Comparison of ENCODE assay signal across 1 cellular context in the genomic region with DNA sequence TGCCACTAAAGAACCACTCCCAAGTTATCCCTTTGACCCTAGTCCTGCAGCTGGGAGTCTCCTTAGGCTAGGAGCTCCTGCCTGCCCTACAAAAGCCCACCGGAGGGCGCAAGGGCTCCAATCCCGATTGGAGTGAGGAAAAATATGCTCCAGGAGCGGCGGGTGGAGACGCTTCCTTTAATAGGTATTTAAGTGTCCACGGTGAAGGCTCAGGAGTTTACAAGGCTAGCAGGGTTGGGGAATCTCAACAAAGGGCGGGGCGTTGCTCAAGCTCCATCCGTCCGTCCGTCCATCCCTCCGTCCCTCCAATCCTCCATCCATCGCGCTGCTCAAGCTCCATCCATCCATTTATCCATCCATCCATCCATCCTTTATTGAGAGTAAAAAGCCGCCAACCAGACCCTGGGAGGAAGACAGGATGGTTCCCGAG.
TF ChIP-seq lines count a peak whose summit lies in the region.

No MANE protein-coding gene starts in this region.

TF ChIP-seq in K562, 482 proteins besides CTCF, POLR2A, EP300 and RAD21:
- TF ChIP-seq HMGN3 (IDR thresholded peaks at IDR 0.05; ENCODE audit: borderline replicate concordance, extremely low read depth, insufficient read length, low read depth, low read length) (no peak), JUND (IDR thresholded peaks at IDR 0.05; ENCODE audit: borderline replicate concordance, low read depth, low read length) (no peak), JUND (tag; IDR thresholded peaks at IDR 0.05; ENCODE audit: borderline replicate concordance, low read depth, low read length) (0 out of 3 replicates have a peak, but pooled peaks have one; percentile 4), MAZ (CRISPR knock-in tag; conservative IDR thresholded peaks at IDR 0.05 in 1 of 2, IDR thresholded peaks at IDR 0.05 in 1 of 2) (peak in 1 of 2 experiments; percentile 37; a peak in 1 of 4 replicates), STAG1 (CRISPR knock-in tag; IDR thresholded peaks at IDR 0.05; ENCODE audit: borderline replicate concordance) (peak; percentile 68; the same call in 1 of the 2 replicates), HEY1 (CRISPR knock-in tag; IDR thresholded peaks at IDR 0.05; ENCODE audit: borderline replicate concordance) (no peak), CTBP1 (IDR thresholded peaks at IDR 0.05; ENCODE audit: borderline replicate concordance) (peak; percentile 97; the same call in 1 of the 2 replicates), SMC3 (conservative IDR thresholded peaks at IDR 0.05; ENCODE audit: insufficient read depth, low read depth, low read length) (peak; percentile 49; the same call in 1 of the 2 replicates), HMG20A (CRISPR knock-in tag; conservative IDR thresholded peaks at IDR 0.05) (no peak), FOXK2 (conservative IDR thresholded peaks at IDR 0.05 in 1 of 2, IDR thresholded peaks at IDR 0.05 in 1 of 2; ENCODE audit: low read depth in 2 of 2) (no peak), SNRNP70 (optimal IDR thresholded peaks at IDR 0.05; ENCODE audit: low read depth, low read length) (no peak), XRCC5 (IDR thresholded peaks at IDR 0.05; ENCODE audit: low read depth, low read length) (0 out of 2 replicates have a peak, but pooled peaks have one; percentile 1), SRF (CRISPR knock-in tag; IDR thresholded peaks at IDR 0.05) (0 out of 4 replicates have a peak, but pooled peaks of 1 of the 2 experiments have one; percentile 31), CBX2 (IDR thresholded peaks at IDR 0.05; ENCODE audit: insufficient read depth, low read length, poor library complexity, severe bottlenecking) (no peak), LEF1 (IDR thresholded peaks at IDR 0.05) (no peak), ZNF431 (CRISPR knock-in tag; IDR thresholded peaks at IDR 0.05) (peak; percentile 75; the same call in 1 of the 2 replicates), RB1 (IDR thresholded peaks at IDR 0.05; ENCODE audit: low read depth) (peak; percentile 60; the same call in 1 of the 2 replicates), HDAC2 (IDR thresholded peaks at IDR 0.05) (no peak)
- TF ChIP-seq, protein P1, sequence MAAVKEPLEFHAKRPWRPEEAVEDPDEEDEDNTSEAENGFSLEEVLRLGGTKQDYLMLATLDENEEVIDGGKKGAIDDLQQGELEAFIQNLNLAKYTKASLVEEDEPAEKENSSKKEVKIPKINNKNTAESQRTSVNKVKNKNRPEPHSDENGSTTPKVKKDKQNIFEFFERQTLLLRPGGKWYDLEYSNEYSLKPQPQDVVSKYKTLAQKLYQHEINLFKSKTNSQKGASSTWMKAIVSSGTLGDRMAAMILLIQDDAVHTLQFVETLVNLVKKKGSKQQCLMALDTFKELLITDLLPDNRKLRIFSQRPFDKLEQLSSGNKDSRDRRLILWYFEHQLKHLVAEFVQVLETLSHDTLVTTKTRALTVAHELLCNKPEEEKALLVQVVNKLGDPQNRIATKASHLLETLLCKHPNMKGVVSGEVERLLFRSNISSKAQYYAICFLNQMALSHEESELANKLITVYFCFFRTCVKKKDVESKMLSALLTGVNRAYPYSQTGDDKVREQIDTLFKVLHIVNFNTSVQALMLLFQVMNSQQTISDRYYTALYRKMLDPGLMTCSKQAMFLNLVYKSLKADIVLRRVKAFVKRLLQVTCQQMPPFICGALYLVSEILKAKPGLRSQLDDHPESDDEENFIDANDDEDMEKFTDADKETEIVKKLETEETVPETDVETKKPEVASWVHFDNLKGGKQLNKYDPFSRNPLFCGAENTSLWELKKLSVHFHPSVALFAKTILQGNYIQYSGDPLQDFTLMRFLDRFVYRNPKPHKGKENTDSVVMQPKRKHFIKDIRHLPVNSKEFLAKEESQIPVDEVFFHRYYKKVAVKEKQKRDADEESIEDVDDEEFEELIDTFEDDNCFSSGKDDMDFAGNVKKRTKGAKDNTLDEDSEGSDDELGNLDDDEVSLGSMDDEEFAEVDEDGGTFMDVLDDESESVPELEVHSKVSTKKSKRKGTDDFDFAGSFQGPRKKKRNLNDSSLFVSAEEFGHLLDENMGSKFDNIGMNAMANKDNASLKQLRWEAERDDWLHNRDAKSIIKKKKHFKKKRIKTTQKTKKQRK (IDR thresholded peaks at IDR 0.05; ENCODE audit: borderline replicate concordance, low read depth, low read length) = no peak
- TF ChIP-seq, protein P2, sequence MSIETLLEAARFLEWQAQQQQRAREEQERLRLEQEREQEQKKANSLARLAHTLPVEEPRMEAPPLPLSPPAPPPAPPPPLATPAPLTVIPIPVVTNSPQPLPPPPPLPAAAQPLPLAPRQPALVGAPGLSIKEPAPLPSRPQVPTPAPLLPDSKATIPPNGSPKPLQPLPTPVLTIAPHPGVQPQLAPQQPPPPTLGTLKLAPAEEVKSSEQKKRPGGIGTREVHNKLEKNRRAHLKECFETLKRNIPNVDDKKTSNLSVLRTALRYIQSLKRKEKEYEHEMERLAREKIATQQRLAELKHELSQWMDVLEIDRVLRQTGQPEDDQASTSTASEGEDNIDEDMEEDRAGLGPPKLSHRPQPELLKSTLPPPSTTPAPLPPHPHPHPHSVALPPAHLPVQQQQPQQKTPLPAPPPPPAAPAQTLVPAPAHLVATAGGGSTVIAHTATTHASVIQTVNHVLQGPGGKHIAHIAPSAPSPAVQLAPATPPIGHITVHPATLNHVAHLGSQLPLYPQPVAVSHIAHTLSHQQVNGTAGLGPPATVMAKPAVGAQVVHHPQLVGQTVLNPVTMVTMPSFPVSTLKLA (conservative IDR thresholded peaks at IDR 0.05) = no peak
